In the genomic region with DNA sequence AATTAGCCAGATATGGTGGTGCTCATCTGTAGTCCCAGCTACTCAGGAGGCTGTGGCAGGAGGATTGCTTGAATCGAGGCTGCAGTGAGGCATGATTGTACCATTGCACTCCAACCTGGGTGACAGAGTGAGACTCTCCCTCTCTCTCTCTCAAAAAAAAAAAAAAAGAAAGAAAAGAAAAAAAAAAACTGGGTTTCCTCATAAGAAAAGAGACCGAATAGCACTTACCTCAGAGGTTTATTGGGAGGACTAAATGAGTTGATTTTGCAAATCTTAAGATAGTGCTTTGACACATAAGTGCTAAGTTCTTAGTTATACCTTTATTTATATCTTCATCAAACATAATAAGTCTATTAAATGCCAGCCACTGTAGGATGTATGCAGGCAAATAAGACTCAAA, we compare ENCODE assay signal across 1 cellular context.
TF ChIP-seq lines count a peak whose summit lies in the region.

No MANE protein-coding gene starts in this region.

TF ChIP-seq in HEK293, 187 proteins besides CTCF, POLR2A, EP300 and RAD21:
- TF ChIP-seq ZFP41 (tag by site-specific recombination; IDR thresholded peaks at IDR 0.05; ENCODE audit: borderline replicate concordance), result no peak
- TF ChIP-seq ZNF585B (tag by site-specific recombination; IDR thresholded peaks at IDR 0.05), result peak; percentile 58
